ENCODE assay signal across 1 cellular context in the genomic region with DNA sequence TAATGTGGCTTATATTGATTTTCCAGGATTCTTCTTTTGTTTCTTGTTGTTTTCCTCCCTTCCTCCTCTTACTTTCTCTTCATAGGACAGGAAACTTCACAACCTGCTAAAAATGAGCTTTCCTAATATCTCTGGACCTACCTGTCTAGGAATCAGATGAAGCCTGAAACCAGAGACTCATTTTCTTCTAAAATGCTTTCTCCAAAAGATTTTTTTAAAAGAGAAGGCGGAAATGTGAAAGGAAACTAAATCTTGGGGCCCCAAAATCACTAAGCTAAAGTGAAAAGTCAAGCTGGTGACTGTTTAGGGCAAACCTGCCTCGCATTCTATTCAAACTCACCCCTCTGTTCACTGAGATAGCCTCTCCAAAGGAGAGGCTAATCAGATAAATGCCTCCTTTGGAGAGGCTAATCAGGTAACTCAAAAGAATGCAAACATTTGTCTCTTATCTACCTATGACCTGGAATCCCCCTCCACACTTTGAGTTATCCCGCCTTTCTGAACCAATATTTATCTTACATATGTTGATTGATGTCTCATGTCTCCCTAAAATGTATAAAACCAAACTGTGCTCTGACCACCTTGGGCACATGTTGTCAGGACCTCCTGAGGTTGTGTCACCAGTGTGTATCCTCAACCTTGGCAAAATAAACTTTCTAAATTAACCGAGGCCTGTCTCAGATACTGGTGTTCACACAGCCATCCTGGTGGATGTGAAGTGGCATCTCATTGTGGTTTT.
A peak's percentile ranks its signal among the peaks of the same experiment; 100 is the strongest.
TF ChIP-seq lines count a peak whose summit lies in the region.

No MANE protein-coding gene starts in this region.

TF ChIP-seq in HepG2, 621 proteins besides CTCF, POLR2A, EP300 and RAD21 (continued from another document and continues in another):
- no peak for TF ChIP-seq ATF6 (CRISPR knock-in tag; conservative IDR thresholded peaks at IDR 0.05)
- no peak for TF ChIP-seq SP1 (IDR thresholded peaks at IDR 0.05)
- TF ChIP-seq SP1 (CRISPR knock-in tag; IDR thresholded peaks at IDR 0.05) = no peak
- TF ChIP-seq NFE2 (CRISPR knock-in tag; IDR thresholded peaks at IDR 0.05) = no peak
- no peak for TF ChIP-seq ZNF766 (CRISPR knock-in tag; IDR thresholded peaks at IDR 0.05; ENCODE audit: borderline replicate concordance)
- TF ChIP-seq NCOA1 (CRISPR knock-in tag; IDR thresholded peaks at IDR 0.05) = peak; percentile 94
- TF ChIP-seq ZNF609 (CRISPR knock-in tag; IDR thresholded peaks at IDR 0.05; ENCODE audit: borderline replicate concordance) = peak; percentile 91; the same call in 1 of the 2 replicates
- no peak for TF ChIP-seq ZNF646 (CRISPR knock-in tag; IDR thresholded peaks at IDR 0.05)
- TF ChIP-seq, protein P1, sequence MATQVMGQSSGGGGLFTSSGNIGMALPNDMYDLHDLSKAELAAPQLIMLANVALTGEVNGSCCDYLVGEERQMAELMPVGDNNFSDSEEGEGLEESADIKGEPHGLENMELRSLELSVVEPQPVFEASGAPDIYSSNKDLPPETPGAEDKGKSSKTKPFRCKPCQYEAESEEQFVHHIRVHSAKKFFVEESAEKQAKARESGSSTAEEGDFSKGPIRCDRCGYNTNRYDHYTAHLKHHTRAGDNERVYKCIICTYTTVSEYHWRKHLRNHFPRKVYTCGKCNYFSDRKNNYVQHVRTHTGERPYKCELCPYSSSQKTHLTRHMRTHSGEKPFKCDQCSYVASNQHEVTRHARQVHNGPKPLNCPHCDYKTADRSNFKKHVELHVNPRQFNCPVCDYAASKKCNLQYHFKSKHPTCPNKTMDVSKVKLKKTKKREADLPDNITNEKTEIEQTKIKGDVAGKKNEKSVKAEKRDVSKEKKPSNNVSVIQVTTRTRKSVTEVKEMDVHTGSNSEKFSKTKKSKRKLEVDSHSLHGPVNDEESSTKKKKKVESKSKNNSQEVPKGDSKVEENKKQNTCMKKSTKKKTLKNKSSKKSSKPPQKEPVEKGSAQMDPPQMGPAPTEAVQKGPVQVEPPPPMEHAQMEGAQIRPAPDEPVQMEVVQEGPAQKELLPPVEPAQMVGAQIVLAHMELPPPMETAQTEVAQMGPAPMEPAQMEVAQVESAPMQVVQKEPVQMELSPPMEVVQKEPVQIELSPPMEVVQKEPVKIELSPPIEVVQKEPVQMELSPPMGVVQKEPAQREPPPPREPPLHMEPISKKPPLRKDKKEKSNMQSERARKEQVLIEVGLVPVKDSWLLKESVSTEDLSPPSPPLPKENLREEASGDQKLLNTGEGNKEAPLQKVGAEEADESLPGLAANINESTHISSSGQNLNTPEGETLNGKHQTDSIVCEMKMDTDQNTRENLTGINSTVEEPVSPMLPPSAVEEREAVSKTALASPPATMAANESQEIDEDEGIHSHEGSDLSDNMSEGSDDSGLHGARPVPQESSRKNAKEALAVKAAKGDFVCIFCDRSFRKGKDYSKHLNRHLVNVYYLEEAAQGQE (IDR thresholded peaks at IDR 0.05; ENCODE audit: borderline replicate concordance in 1 of 2, low read depth in 1 of 2, low read length in 2 of 2) = peak in 1 of 2 experiments; percentile 46; a peak in 1 of 4 replicates
- TF ChIP-seq, protein P2, sequence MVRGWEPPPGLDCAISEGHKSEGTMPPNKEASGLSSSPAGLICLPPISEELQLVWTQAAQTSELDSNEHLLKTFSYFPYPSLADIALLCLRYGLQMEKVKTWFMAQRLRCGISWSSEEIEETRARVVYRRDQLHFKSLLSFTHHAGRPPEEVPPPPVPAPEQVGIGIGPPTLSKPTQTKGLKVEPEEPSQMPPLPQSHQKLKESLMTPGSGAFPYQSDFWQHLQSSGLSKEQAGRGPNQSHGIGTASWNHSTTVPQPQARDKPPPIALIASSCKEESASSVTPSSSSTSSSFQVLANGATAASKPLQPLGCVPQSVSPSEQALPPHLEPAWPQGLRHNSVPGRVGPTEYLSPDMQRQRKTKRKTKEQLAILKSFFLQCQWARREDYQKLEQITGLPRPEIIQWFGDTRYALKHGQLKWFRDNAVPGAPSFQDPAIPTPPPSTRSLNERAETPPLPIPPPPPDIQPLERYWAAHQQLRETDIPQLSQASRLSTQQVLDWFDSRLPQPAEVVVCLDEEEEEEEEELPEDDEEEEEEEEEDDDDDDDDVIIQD (CRISPR knock-in tag; IDR thresholded peaks at IDR 0.05; ENCODE audit: low read depth) = peak; percentile 30; the same call in 1 of the 2 replicates
- TF ChIP-seq KMT2A (CRISPR knock-in tag; IDR thresholded peaks at IDR 0.05) = peak; percentile 50; the same call in 1 of the 2 replicates
- no peak for TF ChIP-seq NR3C1 (CRISPR knock-in tag; IDR thresholded peaks at IDR 0.05)
- 0 out of 2 replicates have a peak, but pooled peaks have one; percentile 18 for TF ChIP-seq ZBTB3 (CRISPR knock-in tag; IDR thresholded peaks at IDR 0.05; ENCODE audit: borderline replicate concordance, low read depth)
- no peak for TF ChIP-seq ZBTB2 (CRISPR knock-in tag; IDR thresholded peaks at IDR 0.05; ENCODE audit: low read depth)
- peak; percentile 65; the same call in 1 of the 2 replicates for TF ChIP-seq MBD4 (IDR thresholded peaks at IDR 0.05; ENCODE audit: borderline replicate concordance, low read length)
- no peak for TF ChIP-seq ZSCAN20 (CRISPR knock-in tag; IDR thresholded peaks at IDR 0.05; ENCODE audit: borderline replicate concordance)
- TF ChIP-seq ZNF558 (CRISPR knock-in tag; IDR thresholded peaks at IDR 0.05; ENCODE audit: borderline replicate concordance) = no peak; the same call in 1 of the 2 replicates
- TF ChIP-seq ZNF451 (CRISPR knock-in tag; IDR thresholded peaks at IDR 0.05) = no peak
- TF ChIP-seq BCL6 (CRISPR knock-in tag; IDR thresholded peaks at IDR 0.05) = peak; percentile 82
- TF ChIP-seq GFI1 (CRISPR knock-in tag; IDR thresholded peaks at IDR 0.05; ENCODE audit: borderline replicate concordance) = peak; percentile 92
- TF ChIP-seq TEAD2 (CRISPR knock-in tag; IDR thresholded peaks at IDR 0.05) = no peak
- TF ChIP-seq, protein P3, sequence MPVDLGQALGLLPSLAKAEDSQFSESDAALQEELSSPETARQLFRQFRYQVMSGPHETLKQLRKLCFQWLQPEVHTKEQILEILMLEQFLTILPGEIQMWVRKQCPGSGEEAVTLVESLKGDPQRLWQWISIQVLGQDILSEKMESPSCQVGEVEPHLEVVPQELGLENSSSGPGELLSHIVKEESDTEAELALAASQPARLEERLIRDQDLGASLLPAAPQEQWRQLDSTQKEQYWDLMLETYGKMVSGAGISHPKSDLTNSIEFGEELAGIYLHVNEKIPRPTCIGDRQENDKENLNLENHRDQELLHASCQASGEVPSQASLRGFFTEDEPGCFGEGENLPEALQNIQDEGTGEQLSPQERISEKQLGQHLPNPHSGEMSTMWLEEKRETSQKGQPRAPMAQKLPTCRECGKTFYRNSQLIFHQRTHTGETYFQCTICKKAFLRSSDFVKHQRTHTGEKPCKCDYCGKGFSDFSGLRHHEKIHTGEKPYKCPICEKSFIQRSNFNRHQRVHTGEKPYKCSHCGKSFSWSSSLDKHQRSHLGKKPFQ (CRISPR knock-in tag; IDR thresholded peaks at IDR 0.05; ENCODE audit: insufficient replicate concordance) = no peak
- no peak for TF ChIP-seq ZSCAN21 (CRISPR knock-in tag; IDR thresholded peaks at IDR 0.05; ENCODE audit: borderline replicate concordance)
